In genomic region chr6:46376562-46376969, GRCh38 we compare ENCODE assay signal across 10 cellular contexts.
A peak's percentile ranks its signal among the peaks of the same experiment; 100 is the strongest.
DNase-seq lines count a peak whose midpoint lies in the region; ATAC-seq, FAIRE-seq and TF ChIP-seq lines count a peak whose summit lies in the region.
"Had no signal": no experiment of that assay in that cellular context is flagged by ENCODE, and none has a peak within 500 bp of the region (broad histone marks: within the 10 kb centered on the region; RNA-seq: fewer than 3 reads in every experiment).

No MANE protein-coding gene starts in this region.

- TF ChIP-seq POLR2A in right lobe of liver (IDR thresholded peaks at IDR 0.05) (no peak), HepG2 (IDR thresholded peaks at IDR 0.05; ENCODE audit: insufficient read depth in 1 of 2, low read depth in 2 of 2, low read length in 2 of 2) (no peak)

- no peak overlapping the region for H3K4me2 ChIP-seq in HepG2 (ENCODE audit: low read depth, low read length)

- H3K9me3 ChIP-seq in right lobe of liver (no peaks in the 10 kb centered on the region), HepG2 (ENCODE audit: low read length) (no peaks in the 10 kb centered on the region)

- WGBS in right lobe of liver (ENCODE audit: insufficient coverage, low coverage, low lambda C conversion rate, missing lambda C conversion rate), result 44% methylated on average over 5 of the region's 7 CpGs
- WGBS in HepG2 (ENCODE audit: low lambda C conversion rate), result 17% methylated on average over 7 of the region's 7 CpGs

- H4K20me1 ChIP-seq in HepG2 (ENCODE audit: insufficient read depth, low read length), result no peaks in the 10 kb centered on the region

- no peak overlapping the region for H2AFZ ChIP-seq in HepG2 (ENCODE audit: low read length)

- no peak overlapping the region for H3K9ac ChIP-seq in HepG2 (ENCODE audit: insufficient read depth, low read depth, low read length)

- intact Hi-C loops in right lobe of liver (cut with DNase I) (no loop called here), HepG2 (cut with micrococcal nuclease; ENCODE audit: unreplicated experiment) (no loop called here)

- POLR2A ChIA-PET in HepG2 (lab: Yijun Ruan, JAX), result no interaction called here

- DNase-seq in right lobe of liver (no peak), HepG2 (ENCODE audit: low spot score) (no peak), SIG-M5 treated with dmso at 0.1 percent for 504 hours (lab: John Stamatoyannopoulos, UW; ENCODE audit: unreplicated experiment) (peak; percentile 77), activated gamma-delta T cell (lab: John Stamatoyannopoulos, UW) (no peak), brain microvascular endothelial cell (no peak)
- no peak for DNase-seq in stimulated activated CD4-positive, alpha-beta T cell treated with anti-CD3 and anti-CD28 coated beads, Interleukin-2, amount 100 ng/mL, for 24 hours
- DNase-seq: glutamatergic neuron had no signal

- in situ Hi-C loops in HepG2 (cut with HindIII; ENCODE audit: extremely low pct_ligation_motif_present, low pct_unique_long_range_greater_than_20kb), result no loop called here
- in situ Hi-C loops in brain microvascular endothelial cell (cut with HindIII; ENCODE audit: low pct_ligation_motif_present, low sequenced_read_pairs), result no loop called here

- no peak for TF ChIP-seq RAD21 in HepG2 (CRISPR knock-in tag; IDR thresholded peaks at IDR 0.05)

- H3K4me3 ChIP-seq in right lobe of liver (no peak overlapping the region), HepG2 (replicated peaks in 1 of 3; ENCODE audit: insufficient read depth in 1 of 3, low read depth in 2 of 3, low read length in 3 of 3) (no peak overlapping the region), brain microvascular endothelial cell (ENCODE audit: low read depth, low read length) (no peak overlapping the region)
- H3K4me3 ChIP-seq: skin epidermis had no signal

- TF ChIP-seq EP300 in HepG2 (IDR thresholded peaks at IDR 0.05; ENCODE audit: low read depth in 2 of 2, low read length in 2 of 2) (no peak), HepG2 (CRISPR knock-in tag; IDR thresholded peaks at IDR 0.05; ENCODE audit: borderline replicate concordance) (no peak)

- ATAC-seq in right lobe of liver, result peak in 3 of 4 donors; percentile 5 to 22 (median 19)
- no peak for ATAC-seq in HepG2
- peak; percentile 85 for ATAC-seq in HG03064 (IDR thresholded peaks at IDR 0.05; ENCODE audit: low read depth, unreplicated experiment)
- ATAC-seq in SK-N-SH treated with all-trans-retinoic acid at 6 μM for 48 hours, result no peak

- H3K27me3 ChIP-seq in right lobe of liver (no peaks in the 10 kb centered on the region), HepG2 (ENCODE audit: control insufficient read depth in 1 of 2, insufficient read depth in 2 of 2, low read length in 2 of 2) (no peaks in the 10 kb centered on the region), brain microvascular endothelial cell (replicated peaks) (no peaks in the 10 kb centered on the region)

- H3K79me2 ChIP-seq in HepG2 (ENCODE audit: insufficient read depth, low read length), result no peaks in the 10 kb centered on the region

- peaks cover 0 to 37% (median 15%) of the 10 kb centered on the region in 4 donors for H3K4me1 ChIP-seq in right lobe of liver
- peaks cover 30% of the 10 kb centered on the region for H3K4me1 ChIP-seq in HepG2 (ENCODE audit: insufficient read depth, low read length)

- no peak for FAIRE-seq in HepG2 (lab: Jason Lieb, UNC)

- no peaks in the 10 kb centered on the region for H3K36me3 ChIP-seq in right lobe of liver
- H3K36me3 ChIP-seq in HepG2 (replicated peaks in 1 of 2; ENCODE audit: control insufficient read depth in 1 of 2, insufficient read depth in 2 of 2, low read length in 2 of 2), result no peaks in the 10 kb centered on the region
- H3K36me3 ChIP-seq in brain microvascular endothelial cell (replicated peaks), result no peaks in the 10 kb centered on the region

- TF ChIP-seq CTCF in right lobe of liver (IDR thresholded peaks at IDR 0.05) (no peak), HepG2 (CRISPR knock-in tag; IDR thresholded peaks at IDR 0.05) (no peak), brain microvascular endothelial cell (IDR thresholded peaks at IDR 0.05; ENCODE audit: low read depth, low read length, missing control alignments) (no peak)

- CTCF ChIA-PET in HepG2 (lab: Yijun Ruan, JAX; ENCODE audit: low intra/inter-chr PET ratio, low total read pairs), result no interaction called here

- H3K27ac ChIP-seq in right lobe of liver, result no peak overlapping the region
- H3K27ac ChIP-seq in HepG2 (ENCODE audit: extremely low read length, insufficient read depth, low read length), result no peak overlapping the region
- no peak overlapping the region for H3K27ac ChIP-seq in brain microvascular endothelial cell

- BruUV-seq in HepG2 (replicated peaks; lab: Mats Ljungman, UMichigan), result no TSS peak

TF ChIP-seq in HepG2, 621 proteins besides CTCF, POLR2A, EP300 and RAD21 (continues in another document):
- TF ChIP-seq UBTF (CRISPR knock-in tag; IDR thresholded peaks at IDR 0.05), result no peak
- no peak for TF ChIP-seq HNRNPH1 (optimal IDR thresholded peaks at IDR 0.05; ENCODE audit: low read depth, low read length)
- TF ChIP-seq FOXC1 (CRISPR knock-in tag; IDR thresholded peaks at IDR 0.05; ENCODE audit: borderline replicate concordance), result no peak
- TF ChIP-seq ZNF232 (CRISPR knock-in tag; IDR thresholded peaks at IDR 0.05; ENCODE audit: borderline replicate concordance), result no peak
- TF ChIP-seq ZNF597 (CRISPR knock-in tag; IDR thresholded peaks at IDR 0.05), result no peak

TF ChIP-seq in SK-N-SH treated with all-trans-retinoic acid at 6 μM for 48 hours, 23 proteins besides CTCF, POLR2A, EP300 and RAD21 (continues in another document):
- no peak for TF ChIP-seq GLIS3 (CRISPR knock-in tag; IDR thresholded peaks at IDR 0.05)
- TF ChIP-seq ZNF565 (CRISPR knock-in tag; conservative IDR thresholded peaks at IDR 0.05; ENCODE audit: low read depth), result no peak
- TF ChIP-seq TCF4 (CRISPR knock-in tag; IDR thresholded peaks at IDR 0.05; ENCODE audit: borderline replicate concordance), result no peak
- no peak for TF ChIP-seq ZFP30 (CRISPR knock-in tag; IDR thresholded peaks at IDR 0.05)
- TF ChIP-seq RARB (CRISPR knock-in tag; IDR thresholded peaks at IDR 0.05), result no peak
- no peak for TF ChIP-seq POU6F1 (CRISPR knock-in tag; IDR thresholded peaks at IDR 0.05; ENCODE audit: borderline replicate concordance, low read depth)
- TF ChIP-seq TOX (CRISPR knock-in tag; IDR thresholded peaks at IDR 0.05; ENCODE audit: borderline replicate concordance), result no peak
- no peak for TF ChIP-seq BACH2 (CRISPR knock-in tag; IDR thresholded peaks at IDR 0.05; ENCODE audit: borderline replicate concordance)
- no peak for TF ChIP-seq ESRRG (CRISPR knock-in tag; IDR thresholded peaks at IDR 0.05)
- TF ChIP-seq CSRNP3 (CRISPR knock-in tag; IDR thresholded peaks at IDR 0.05), result no peak
- TF ChIP-seq ZNF70 (CRISPR knock-in tag; IDR thresholded peaks at IDR 0.05), result no peak
- no peak for TF ChIP-seq ISL1 (CRISPR knock-in tag; IDR thresholded peaks at IDR 0.05)
- no peak for TF ChIP-seq ZC3H10 (CRISPR knock-in tag; IDR thresholded peaks at IDR 0.05)
- TF ChIP-seq TSHZ2 (CRISPR knock-in tag; IDR thresholded peaks at IDR 0.05), result no peak

Comparison
In these comparisons a context has a peak if more than half of its experiments do, and no peak if none do; other contexts are left out.
1. ATAC-seq: peak in right lobe of liver (3 of 4) and HG03064 (single experiment); none in HepG2 (single experiment) and SK-N-SH treated with all-trans-retinoic acid at 6 μM for 48 hours (single experiment).